8 cellular contexts compared by ENCODE assay signal in genomic region chr3:185280572-185281365, GRCh38. TPM values are rescaled to one million over a fixed set of nuclear protein-coding genes. Genes with fewer than 3 reads are reported as not detected.
A peak's percentile ranks its signal among the peaks of the same experiment; 100 is the strongest.
DNase-seq lines count a peak whose midpoint lies in the region; ATAC-seq and TF ChIP-seq lines count a peak whose summit lies in the region.

No MANE protein-coding gene starts in this region.

- no peak overlapping the region for H3K4me3 ChIP-seq in BJ (ENCODE audit: low read depth, low read length)
- H3K4me3 ChIP-seq in GM23338, result no peak overlapping the region
- no peak overlapping the region for H3K4me3 ChIP-seq in adrenal gland
- no peak overlapping the region for H3K4me3 ChIP-seq in kidney epithelial cell (ENCODE audit: low read depth, low read length)

- H3K27me3 ChIP-seq in BJ (ENCODE audit: control insufficient read depth, insufficient read depth, low read length), result no peaks in the 10 kb centered on the region
- H3K27me3 ChIP-seq in GM23338 (ENCODE audit: insufficient read depth), result no peaks in the 10 kb centered on the region
- peaks cover 14% of the 10 kb centered on the region for H3K27me3 ChIP-seq in adrenal gland
- no peaks in the 10 kb centered on the region for H3K27me3 ChIP-seq in kidney epithelial cell (ENCODE audit: control insufficient read depth, insufficient read depth, low read length)

- intact Hi-C loops in adrenal gland (cut with DNase I), result no loop called here

- no peaks in the 10 kb centered on the region for H3K9me3 ChIP-seq in adrenal gland (replicated peaks in 1 of 3)

- DNase-seq in BJ (ENCODE audit: low read depth) (no peak), GM23338 (ENCODE audit: low spot score) (peak; percentile 76), NCI-H226 (peak; percentile 27), adrenal gland (no peak), kidney epithelial cell (ENCODE audit: low read depth) (no peak)

- no peaks in the 10 kb centered on the region for H3K36me3 ChIP-seq in BJ (ENCODE audit: control insufficient read depth, insufficient read depth, low read length)
- no peaks in the 10 kb centered on the region for H3K36me3 ChIP-seq in GM23338 (ENCODE audit: insufficient read depth)
- no peaks in the 10 kb centered on the region for H3K36me3 ChIP-seq in adrenal gland (replicated peaks in 1 of 2)
- H3K36me3 ChIP-seq in kidney epithelial cell (ENCODE audit: control insufficient read depth, insufficient read depth, low read length), result no peaks in the 10 kb centered on the region

- peaks cover 4% of the 10 kb centered on the region for H3K27me3 Mint-ChIP-seq in GM23338 (ENCODE audit: insufficient read depth, low read depth, poor library complexity)

- TF ChIP-seq POLR2A in adrenal gland (IDR thresholded peaks at IDR 0.05), result no peak

- H3K27ac Mint-ChIP-seq in GM23338, result no peak overlapping the region

- H3K4me3 Mint-ChIP-seq in GM23338, result 0 out of 3 replicates have a peak overlapping the region, but pooled peaks have one; percentile 3

- no peaks in the 10 kb centered on the region for H3K9me2 ChIP-seq in GM23338 (ENCODE audit: insufficient read depth)

- H3F3A ChIP-seq in GM23338 (replicated peaks; ENCODE audit: low read depth), result no peaks in the 10 kb centered on the region

- WGBS in adrenal gland, 4 donors, result 39 to 55% (median 45%) methylated on average over 4 of the region's 4 CpGs

- H3K4me1 ChIP-seq in GM23338 (ENCODE audit: insufficient read depth), result no peaks in the 10 kb centered on the region
- H3K4me1 ChIP-seq in adrenal gland (replicated peaks in 1 of 2), result peaks cover 3 to 12% of the 10 kb centered on the region in 2 donors

- ATAC-seq in GM23338, result peak; percentile 17; the same call in 2 of the 3 replicates
- ATAC-seq in HG03108 (IDR thresholded peaks at IDR 0.05; ENCODE audit: unreplicated experiment), result no peak
- ATAC-seq in GM18907 (IDR thresholded peaks at IDR 0.05; ENCODE audit: unreplicated experiment), result no peak
- ATAC-seq in HG02763 (IDR thresholded peaks at IDR 0.05; ENCODE audit: unreplicated experiment), result no peak

- no peak overlapping the region for H3K27ac ChIP-seq in GM23338 (ENCODE audit: low read depth)
- H3K27ac ChIP-seq in adrenal gland, result no peak overlapping the region

- H3K4me1 Mint-ChIP-seq in GM23338, result peaks cover 7% of the 10 kb centered on the region

- H3K9me3 Mint-ChIP-seq in GM23338, result no peaks in the 10 kb centered on the region; the same call in 2 of the 3 replicates

- CTCF ChIA-PET in BJ (lab: Yijun Ruan, JAX), result interaction anchor here (0.7 to 1.8 kb wide), 10 partner anchors 8 to 199 kb away, joined by 3 to 8 read pairs (median 4); no protein-coding TSS in a partner anchor

- peak; percentile 75 for TF ChIP-seq CTCF in BJ (IDR thresholded peaks at IDR 0.05; ENCODE audit: insufficient read depth, low read depth, low read length)
- TF ChIP-seq CTCF in GM23338 (conservative IDR thresholded peaks at IDR 0.05; ENCODE audit: low read depth in 2 of 2), result peak; percentile 69 to 78
- TF ChIP-seq CTCF in adrenal gland (IDR thresholded peaks at IDR 0.05), result peak; percentile 36 to 62 (median 48)
- peak; percentile 63 for TF ChIP-seq CTCF in kidney epithelial cell (IDR thresholded peaks at IDR 0.05; ENCODE audit: insufficient read depth, low read length, poor library complexity, severe bottlenecking)

- no peak overlapping the region for H3K4me2 ChIP-seq in GM23338

- no peaks in the 10 kb centered on the region for H4K20me1 ChIP-seq in GM23338 (replicated peaks; ENCODE audit: insufficient read depth)

- peaks cover 11% of the 10 kb centered on the region; the same call in 1 of the 2 replicates for H3K79me2 ChIP-seq in GM23338 (replicated peaks; ENCODE audit: insufficient read depth)

- no peak overlapping the region for H2AFZ ChIP-seq in GM23338

- H3K36me3 Mint-ChIP-seq in GM23338 (ENCODE audit: low read depth), result no peaks in the 10 kb centered on the region

- POLR2A ChIA-PET in BJ (lab: Charles Lee), result no interaction called here

TF ChIP-seq in GM23338, 12 proteins besides CTCF, POLR2A, EP300 and RAD21 (continues in another document):
- TF ChIP-seq NANOG (IDR thresholded peaks at IDR 0.05; ENCODE audit: borderline replicate concordance), result no peak
- no peak for TF ChIP-seq EZH2phosphoT487 (IDR thresholded peaks at IDR 0.05; ENCODE audit: unreplicated experiment)
- TF ChIP-seq POLR2AphosphoS5 (IDR thresholded peaks at IDR 0.05; ENCODE audit: low read depth), result no peak
- TF ChIP-seq JUNB (IDR thresholded peaks at IDR 0.05; ENCODE audit: unreplicated experiment), result no peak
- TF ChIP-seq STAT1 (IDR thresholded peaks at IDR 0.05; ENCODE audit: unreplicated experiment), result no peak
- no peak for TF ChIP-seq EZH2 (IDR thresholded peaks at IDR 0.05; ENCODE audit: low read depth, unreplicated experiment)
- TF ChIP-seq ETS1 (IDR thresholded peaks at IDR 0.05), result no peak
- no peak for TF ChIP-seq ZNF462 (CRISPR knock-in tag; IDR thresholded peaks at IDR 0.05)
- no peak for TF ChIP-seq CREB1 (CRISPR knock-in tag; IDR thresholded peaks at IDR 0.05; ENCODE audit: low read depth)

RNA-seq across cellular contexts. Expression of gene EHHADH, which starts 26.9 kb away (rescaled TPM):
- polyA plus RNA-seq in BJ (2011; rRNA removed) (5.2 and 6.0 TPM in 2 replicates), GM23338 (2016; fragmentation: Nextera tagmentation; extraction: Ambion mirVana) (1.7 and 2.5 TPM in 2 replicates), adrenal gland (1 to 10 TPM; 1.6 to 3.1 (median 1.7) TPM)
- polyA minus RNA-seq in BJ (2011; rRNA and poly(A)+ RNA removed), result 5.1 and 6.3 TPM in 2 replicates
- total RNA-seq in GM23338 (2014; rRNA removed; shearing (Covaris generic)), result 5.1 and 6.0 TPM in 2 replicates
- total RNA-seq in adrenal gland (1 to 10 TPM; 2.4 to 7.8 (median 6.3) TPM), kidney epithelial cell (5.9 and 9.0 TPM in 2 replicates)

Comparison
In these comparisons a context has a peak if more than half of its experiments do, and no peak if none do; other contexts are left out.
1. DNase-seq: peak in GM23338 (single experiment) and NCI-H226 (single experiment); none in BJ (single experiment), adrenal gland (0 of 7) and kidney epithelial cell (single experiment).
2. Peak in every context shown above with its lines, with median percentiles within 50 percentile points of each other: CTCF ChIP-seq.